24 cellular contexts compared by ENCODE assay signal in the genomic region with DNA sequence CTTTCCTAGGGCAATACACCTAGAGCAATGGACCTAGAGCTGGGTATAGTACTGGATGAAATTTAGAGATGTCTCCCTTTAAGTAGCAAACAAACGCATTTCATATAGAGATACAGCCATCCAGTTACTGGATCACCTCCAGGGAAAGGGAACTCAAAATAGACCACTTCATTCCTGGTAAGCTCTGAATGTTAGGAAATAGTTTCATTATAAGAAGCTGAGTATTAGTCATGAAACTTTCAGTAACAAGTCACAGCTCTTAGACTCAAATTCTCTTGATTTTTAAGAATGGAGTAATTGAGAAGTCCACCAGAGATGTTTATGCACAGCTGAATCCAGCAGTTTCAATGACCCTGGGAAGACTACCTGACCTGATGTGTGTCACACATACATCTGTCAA.
A peak's percentile ranks its signal among the peaks of the same experiment; 100 is the strongest.
DNase-seq lines count a peak whose midpoint lies in the region; ATAC-seq and TF ChIP-seq lines count a peak whose summit lies in the region.
"Had no signal": no experiment of that assay in that cellular context is flagged by ENCODE, and none has a peak within 500 bp of the region (broad histone marks: within the 10 kb centered on the region; RNA-seq: fewer than 3 reads in every experiment).

No MANE protein-coding gene starts in this region.

- H3K4me3 ChIP-seq in AG04449 (ENCODE audit: low read depth, low read length) (no peak overlapping the region), osteoblast (ENCODE audit: insufficient read depth, low read length) (no peak overlapping the region), tibial nerve (no peak overlapping the region)
- H3K4me3 ChIP-seq: dorsolateral prefrontal cortex, heart right ventricle, right atrium auricular region had no signal

- POLR2A ChIA-PET in AG04449 (lab: Yijun Ruan, JAX): interaction anchor here (0.7 to 1.3 kb wide), 4 partner anchors 8 to 125 kb away, joined by 3 to 5 read pairs (median 4); no protein-coding TSS in a partner anchor

- H3K36me3 ChIP-seq in osteoblast (ENCODE audit: insufficient read depth, low read length): no peaks in the 10 kb centered on the region
- no peaks in the 10 kb centered on the region for H3K36me3 ChIP-seq in tibial nerve
- H3K36me3 ChIP-seq: brain microvascular endothelial cell, heart right ventricle, right atrium auricular region had no signal

- TF ChIP-seq POLR2A in tibial nerve (IDR thresholded peaks at IDR 0.05): no peak

- DNase-seq in AG04449 (ENCODE audit: low read depth, low spot score) (peak; percentile 67), amniotic epithelial cell (ENCODE audit: low read depth) (peak; percentile 37), fibroblast of gingiva (ENCODE audit: low read depth) (peak; percentile 66), osteoblast (ENCODE audit: insufficient read length, low spot score, missing footprints) (no peak), Right ventricle myocardium superior (no peak), NCI-H82 treated with DMSO at 0.1 percent for 48 hours (lab: John Stamatoyannopoulos, UW; ENCODE audit: unreplicated experiment) (no peak), tibial nerve (ENCODE audit: low spot score in 2 of 2) (no peak), DMS79 (lab: John Stamatoyannopoulos, UW) (no peak)
- DNase-seq: activated CD4-positive, alpha-beta T cell treated with anti-CD3 and anti-CD28 coated beads, Interleukin-2, amount 10 ng/mL, durations not matched to agents 24 days and 14 days; activated CD8-positive, alpha-beta memory T cell treated with anti-CD3 and anti-CD28 coated beads, Interleukin-2, amount 50 U/mL, for 48 hours; activated naive CD4-positive, alpha-beta T cell; brain microvascular endothelial cell; DMS 273 treated with DMSO at 0.1 percent for 48 hours; dorsolateral prefrontal cortex; erythroblast; GF-D8; H7; heart right ventricle; immature natural killer cell; NCI-H524 treated with DMSO at 0.1 percent for 48 hours; nucleus accumbens; stimulated activated naive B cell treated with anti-CD40 and anti-IgM and Interleukin-4, amounts not matched to agents 10 μg/mL and 1 μg/mL and 100 μg/mL, for 72 hours had no signal

- no peak for ATAC-seq in Right ventricle myocardium superior (ENCODE audit: poor library complexity)
- ATAC-seq: heart right ventricle; stimulated activated naive B cell treated with anti-CD40 and anti-IgM and Interleukin-4, amounts not matched to agents 10 μg/mL and 1 μg/mL and 100 μg/mL, for 72 hours had no signal

- CTCF ChIA-PET in AG04449 (lab: Yijun Ruan, JAX): interaction anchor here (0.9 to 2.2 kb wide), 3 partner anchors 14 to 137 kb away, joined by 3 to 8 read pairs (median 4); no protein-coding TSS in a partner anchor

- intact Hi-C loops in Right ventricle myocardium superior (cut with DNase I): no loop called here

- H3K4me1 ChIP-seq in osteoblast (ENCODE audit: insufficient read depth, low read length): peaks cover 32% of the 10 kb centered on the region
- H3K4me1 ChIP-seq in tibial nerve: peaks cover 0 to 69% (median 23%) of the 10 kb centered on the region in 4 donors

- peak overlapping the region; percentile 10 for H3K27ac ChIP-seq in osteoblast (ENCODE audit: low read depth, low read length)
- peak overlapping the region in 2 of 4 donors; percentile 25 to 71 for H3K27ac ChIP-seq in tibial nerve
- H3K27ac ChIP-seq: brain microvascular endothelial cell, heart right ventricle, right atrium auricular region, RWPE1 had no signal

- no peak for TF ChIP-seq EP300 in tibial nerve (IDR thresholded peaks at IDR 0.05)

- H3K9me3 ChIP-seq in osteoblast (ENCODE audit: low read depth, low read length) (peaks cover 5% of the 10 kb centered on the region), tibial nerve (no peaks in the 10 kb centered on the region)

- no peaks in the 10 kb centered on the region for H3K79me2 ChIP-seq in osteoblast (ENCODE audit: insufficient read depth, low read length)

- WGBS in tibial nerve, 2 donors: 50 to 67% methylated on average over 1 of the region's 1 CpG

- peak overlapping the region; percentile 25 for H3K4me2 ChIP-seq in osteoblast (ENCODE audit: insufficient read depth, low read length)

- no peak for TF ChIP-seq CTCF in AG04449 (IDR thresholded peaks at IDR 0.05; ENCODE audit: insufficient read depth, low read length, missing control alignments)
- TF ChIP-seq CTCF in osteoblast (IDR thresholded peaks at IDR 0.05; ENCODE audit: extremely low read depth, low read depth, low read length): no peak
- no peak for TF ChIP-seq CTCF in tibial nerve (IDR thresholded peaks at IDR 0.05)

- no peaks in the 10 kb centered on the region for H3K27me3 ChIP-seq in osteoblast (ENCODE audit: insufficient read depth, low read length)
- H3K27me3 ChIP-seq in tibial nerve: no peaks in the 10 kb centered on the region
- H3K27me3 ChIP-seq: brain microvascular endothelial cell, dorsolateral prefrontal cortex, heart right ventricle, right atrium auricular region had no signal

- H2AFZ ChIP-seq in osteoblast (ENCODE audit: low read length): no peak overlapping the region

- H4K20me1 ChIP-seq in osteoblast (ENCODE audit: insufficient read depth, low read length): no peaks in the 10 kb centered on the region

Comparison
In these comparisons a context has a peak if more than half of its experiments do, and no peak if none do; other contexts are left out.
1. DNase-seq: peak in AG04449 (single experiment), amniotic epithelial cell (single experiment) and fibroblast of gingiva (single experiment); none in osteoblast (single experiment), Right ventricle myocardium superior (single experiment), NCI-H82 treated with DMSO at 0.1 percent for 48 hours (single experiment), tibial nerve (0 of 2) and DMS79 (single experiment).